8 cellular contexts compared by ENCODE assay signal in genomic region chr17:29293890-29294579, GRCh38. TPM values are rescaled to one million over a fixed set of nuclear protein-coding genes. Genes with fewer than 3 reads are reported as not detected.
DNase-seq lines count a peak whose midpoint lies in the region; TF ChIP-seq lines count a peak whose summit lies in the region.

TSS of gene NUFIP2 (minus strand) at chr17:29294148. CDS start at chr17:29294059, 89 bp downstream.

- peaks cover 36% of the 10 kb centered on the region for H3K4me1 Mint-ChIP-seq in nephron
- peaks cover 48% of the 10 kb centered on the region for H3K4me1 Mint-ChIP-seq in stimulated activated naive CD8-positive, alpha-beta T cell treated with anti-CD3 and anti-CD28 coated beads, Interleukin-15, Interleukin-2, amounts not matched to agents 100 ng/mL and 50 ng/mL, for 24 hours (ENCODE audit: low read depth)

- peaks cover 6% of the 10 kb centered on the region for H3K36me3 ChIP-seq in ES-I3 (ENCODE audit: insufficient read depth, low read length)
- H3K36me3 ChIP-seq in HAP-1 (replicated peaks) = peaks cover 7% of the 10 kb centered on the region
- H3K36me3 ChIP-seq in MM.1S (replicated peaks; ENCODE audit: insufficient read depth, low read length) = peaks cover 3% of the 10 kb centered on the region; the same call in 1 of the 2 replicates

- peak within 1 kb of the TSS; percentile 78 for H3K27ac ChIP-seq in MM.1S (ENCODE audit: low read length)

- H3K9me2 ChIP-seq in MM.1S (replicated peaks; ENCODE audit: insufficient read depth, low read length) = no peaks in the 10 kb centered on the region

- peaks cover 15% of the 10 kb centered on the region for H3K36me3 Mint-ChIP-seq in nephron (ENCODE audit: low read depth)
- peaks cover 33% of the 10 kb centered on the region for H3K36me3 Mint-ChIP-seq in stimulated activated naive CD8-positive, alpha-beta T cell treated with anti-CD3 and anti-CD28 coated beads, Interleukin-15, Interleukin-2, amounts not matched to agents 100 ng/mL and 50 ng/mL, for 24 hours (ENCODE audit: low read depth)

- H3K4me3 ChIP-seq in HAP-1 = peak within 1 kb of the TSS; percentile 87
- peak within 1 kb of the TSS; percentile 90 for H3K4me3 ChIP-seq in MM.1S (ENCODE audit: low read length)
- H3K4me3 ChIP-seq in fibroblast of the aortic adventitia (ENCODE audit: low read depth, low read length) = peak within 1 kb of the TSS; percentile 94

- peak within 1 kb of the TSS; percentile 73 for H3K9ac ChIP-seq in ES-I3 (ENCODE audit: low read depth, low read length)
- peak within 1 kb of the TSS; percentile 92 for H3K9ac ChIP-seq in MM.1S (ENCODE audit: low read length)

- H3K4me3 Mint-ChIP-seq in nephron = peak within 1 kb of the TSS; percentile 100
- H3K4me3 Mint-ChIP-seq in stimulated activated naive CD8-positive, alpha-beta T cell treated with anti-CD3 and anti-CD28 coated beads, Interleukin-15, Interleukin-2, amounts not matched to agents 100 ng/mL and 50 ng/mL, for 24 hours = peak within 1 kb of the TSS; percentile 97

- peaks cover 30% of the 10 kb centered on the region for H3F3A ChIP-seq in MM.1S (ENCODE audit: insufficient read depth, low read length)

- no peaks in the 10 kb centered on the region for H3K9me3 ChIP-seq in ES-I3 (ENCODE audit: control insufficient read depth, insufficient read depth, low read length)
- no peaks in the 10 kb centered on the region for H3K9me3 ChIP-seq in HAP-1
- H3K9me3 ChIP-seq in MM.1S (replicated peaks; ENCODE audit: insufficient read depth, low read length) = no peaks in the 10 kb centered on the region

- peaks cover 46% of the 10 kb centered on the region for H3K79me2 ChIP-seq in MM.1S (ENCODE audit: low read length)

- H3K27ac Mint-ChIP-seq in nephron = peak within 1 kb of the TSS; percentile 98 to 100 (median 100)
- peak within 1 kb of the TSS; percentile 98 for H3K27ac Mint-ChIP-seq in stimulated activated naive CD8-positive, alpha-beta T cell treated with anti-CD3 and anti-CD28 coated beads, Interleukin-15, Interleukin-2, amounts not matched to agents 100 ng/mL and 50 ng/mL, for 24 hours

- H3K9me3 Mint-ChIP-seq in nephron = no peaks in the 10 kb centered on the region
- no peaks in the 10 kb centered on the region for H3K9me3 Mint-ChIP-seq in stimulated activated naive CD8-positive, alpha-beta T cell treated with anti-CD3 and anti-CD28 coated beads, Interleukin-15, Interleukin-2, amounts not matched to agents 100 ng/mL and 50 ng/mL, for 24 hours

- peak within 1 kb of the TSS; percentile 85 for H3K4me2 ChIP-seq in MM.1S (ENCODE audit: low read depth, low read length)

- peaks cover 12% of the 10 kb centered on the region for H3K4me1 ChIP-seq in ES-I3 (ENCODE audit: insufficient read depth, low read length)
- peaks cover 12% of the 10 kb centered on the region; the same call in 1 of the 2 replicates for H3K4me1 ChIP-seq in HAP-1
- H3K4me1 ChIP-seq in MM.1S (ENCODE audit: low read length) = peaks cover 7% of the 10 kb centered on the region; the same call in 1 of the 2 replicates

- H2AFZ ChIP-seq in MM.1S (ENCODE audit: low read length) = peak within 1 kb of the TSS; percentile 76

- in situ Hi-C loops in HAP-1 (cut with MboI; ENCODE audit: low sequenced_read_pairs) = no loop called here

- H3K27me3 Mint-ChIP-seq in nephron (ENCODE audit: low read depth) = no peaks in the 10 kb centered on the region
- no peaks in the 10 kb centered on the region for H3K27me3 Mint-ChIP-seq in stimulated activated naive CD8-positive, alpha-beta T cell treated with anti-CD3 and anti-CD28 coated beads, Interleukin-15, Interleukin-2, amounts not matched to agents 100 ng/mL and 50 ng/mL, for 24 hours

- TF ChIP-seq CTCF in MM.1S (IDR thresholded peaks at IDR 0.05; ENCODE audit: low read length) (no peak), fibroblast of the aortic adventitia (IDR thresholded peaks at IDR 0.05; ENCODE audit: insufficient read depth, low read length) (no peak), nephron (IDR thresholded peaks at IDR 0.05; ENCODE audit: unreplicated experiment in 3 of 3) (no peak)

- peaks cover 28% of the 10 kb centered on the region for H4K20me1 ChIP-seq in MM.1S (ENCODE audit: insufficient read depth, low read length)

- 0 out of 2 replicates have a peak, but pooled peaks cover 2% of the 10 kb centered on the region for H3K27me3 ChIP-seq in HAP-1 (ENCODE audit: low read depth)
- no peaks in the 10 kb centered on the region for H3K27me3 ChIP-seq in MM.1S (replicated peaks; ENCODE audit: insufficient read depth, low read length)

- DNase-seq in HAP-1 (ENCODE audit: low spot score in 2 of 2) (peak; percentile 97 to 99), MM.1S (peak; percentile 99), SIG-M5 (lab: John Stamatoyannopoulos, UW) (peak; percentile 96), activated gamma-delta T cell (lab: John Stamatoyannopoulos, UW) (peak; percentile 91), fibroblast of the aortic adventitia (ENCODE audit: low read depth) (peak; percentile 98)

RNA-seq across cellular contexts. Expression of gene NUFIP2, which starts in this region (rescaled TPM):
- total RNA-seq in fibroblast of the aortic adventitia (ENCODE audit: low replicate concordance) = 53.3 and 59.7 TPM in 2 replicates

Comparison
In these comparisons a context has a peak if more than half of its experiments do, and no peak if none do; other contexts are left out.
1. Peak in every context shown above with its lines: DNase-seq, H3K4me3 ChIP-seq and H3K27ac ChIP-seq.